In genomic region chr15:51982770-51983103, GRCh38 we compare ENCODE assay signal across 1 cellular context.
TF ChIP-seq lines count a peak whose summit lies in the region.

No MANE protein-coding gene starts in this region.

TF ChIP-seq in HCT116, 20 proteins besides CTCF, POLR2A, EP300 and RAD21 (continued from another document):
- no peak for TF ChIP-seq REST (IDR thresholded peaks at IDR 0.05; ENCODE audit: low read depth)
TF ChIP-seq in HCT116: peak in this region for 0.
